1 cellular context compared by ENCODE assay signal in genomic region chr1:15620890-15621682, GRCh38.
TF ChIP-seq lines count a peak whose summit lies in the region.

No MANE protein-coding gene starts in this region.

TF ChIP-seq in IMR-90, 13 proteins besides CTCF, POLR2A, EP300 and RAD21:
- no peak for TF ChIP-seq MAZ (IDR thresholded peaks at IDR 0.05; ENCODE audit: borderline replicate concordance, low read depth, low read length)
- no peak for TF ChIP-seq MXI1 (IDR thresholded peaks at IDR 0.05; ENCODE audit: borderline replicate concordance, low read depth, low read length)
- TF ChIP-seq, protein P1, sequence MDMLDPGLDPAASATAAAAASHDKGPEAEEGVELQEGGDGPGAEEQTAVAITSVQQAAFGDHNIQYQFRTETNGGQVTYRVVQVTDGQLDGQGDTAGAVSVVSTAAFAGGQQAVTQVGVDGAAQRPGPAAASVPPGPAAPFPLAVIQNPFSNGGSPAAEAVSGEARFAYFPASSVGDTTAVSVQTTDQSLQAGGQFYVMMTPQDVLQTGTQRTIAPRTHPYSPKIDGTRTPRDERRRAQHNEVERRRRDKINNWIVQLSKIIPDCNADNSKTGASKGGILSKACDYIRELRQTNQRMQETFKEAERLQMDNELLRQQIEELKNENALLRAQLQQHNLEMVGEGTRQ (IDR thresholded peaks at IDR 0.05; ENCODE audit: low read depth, low read length), result no peak
- TF ChIP-seq RCOR1 (IDR thresholded peaks at IDR 0.05; ENCODE audit: insufficient replicate concordance, low read length), result no peak
- no peak for TF ChIP-seq SMC3 (IDR thresholded peaks at IDR 0.05; ENCODE audit: low read depth, low read length)
- no peak for TF ChIP-seq BHLHE40 (IDR thresholded peaks at IDR 0.05; ENCODE audit: low read depth, low read length)
- no peak for TF ChIP-seq MAFK (IDR thresholded peaks at IDR 0.05; ENCODE audit: low read depth, low read length)
